ENCODE assay signal across 1 cellular context in the genomic region with DNA sequence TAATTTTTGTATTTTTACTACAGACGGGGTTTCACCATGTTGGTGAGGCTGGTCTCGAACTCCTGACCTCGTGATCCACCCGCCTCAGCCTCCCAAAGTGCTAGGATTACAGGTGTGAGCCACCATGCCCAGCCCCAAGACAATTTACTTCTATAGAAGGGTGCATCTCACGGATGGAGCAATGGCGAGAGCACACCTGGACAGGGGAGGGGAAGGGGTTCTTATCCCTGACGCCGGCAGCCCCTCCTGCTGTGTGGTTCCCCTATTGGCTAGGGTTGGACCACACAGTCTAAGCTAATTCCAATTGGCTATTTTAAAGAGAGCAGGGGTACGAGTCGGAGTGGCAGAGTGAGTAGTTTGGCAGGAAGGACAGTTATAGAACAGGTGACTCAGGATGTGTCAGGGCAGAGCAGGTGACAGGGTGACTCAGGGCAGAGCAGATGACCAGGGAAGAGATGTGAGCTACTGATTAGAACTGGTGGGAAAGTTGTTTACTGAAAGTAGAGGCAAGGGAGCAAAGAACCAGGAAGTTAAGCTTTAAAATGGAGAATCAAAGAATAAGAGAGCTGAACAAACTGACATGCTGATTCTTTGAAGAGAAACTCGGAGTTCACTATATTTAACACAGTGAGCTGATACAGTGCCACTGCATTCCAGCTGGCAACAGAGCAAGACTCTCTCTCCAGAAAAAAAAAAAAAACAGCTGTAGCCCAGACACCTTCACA.
TF ChIP-seq lines count a peak whose summit lies in the region.

No MANE protein-coding gene starts in this region.

TF ChIP-seq in HepG2, 621 proteins besides CTCF, POLR2A, EP300 and RAD21 (continued from another document and continues in another):
- TF ChIP-seq, protein P1, sequence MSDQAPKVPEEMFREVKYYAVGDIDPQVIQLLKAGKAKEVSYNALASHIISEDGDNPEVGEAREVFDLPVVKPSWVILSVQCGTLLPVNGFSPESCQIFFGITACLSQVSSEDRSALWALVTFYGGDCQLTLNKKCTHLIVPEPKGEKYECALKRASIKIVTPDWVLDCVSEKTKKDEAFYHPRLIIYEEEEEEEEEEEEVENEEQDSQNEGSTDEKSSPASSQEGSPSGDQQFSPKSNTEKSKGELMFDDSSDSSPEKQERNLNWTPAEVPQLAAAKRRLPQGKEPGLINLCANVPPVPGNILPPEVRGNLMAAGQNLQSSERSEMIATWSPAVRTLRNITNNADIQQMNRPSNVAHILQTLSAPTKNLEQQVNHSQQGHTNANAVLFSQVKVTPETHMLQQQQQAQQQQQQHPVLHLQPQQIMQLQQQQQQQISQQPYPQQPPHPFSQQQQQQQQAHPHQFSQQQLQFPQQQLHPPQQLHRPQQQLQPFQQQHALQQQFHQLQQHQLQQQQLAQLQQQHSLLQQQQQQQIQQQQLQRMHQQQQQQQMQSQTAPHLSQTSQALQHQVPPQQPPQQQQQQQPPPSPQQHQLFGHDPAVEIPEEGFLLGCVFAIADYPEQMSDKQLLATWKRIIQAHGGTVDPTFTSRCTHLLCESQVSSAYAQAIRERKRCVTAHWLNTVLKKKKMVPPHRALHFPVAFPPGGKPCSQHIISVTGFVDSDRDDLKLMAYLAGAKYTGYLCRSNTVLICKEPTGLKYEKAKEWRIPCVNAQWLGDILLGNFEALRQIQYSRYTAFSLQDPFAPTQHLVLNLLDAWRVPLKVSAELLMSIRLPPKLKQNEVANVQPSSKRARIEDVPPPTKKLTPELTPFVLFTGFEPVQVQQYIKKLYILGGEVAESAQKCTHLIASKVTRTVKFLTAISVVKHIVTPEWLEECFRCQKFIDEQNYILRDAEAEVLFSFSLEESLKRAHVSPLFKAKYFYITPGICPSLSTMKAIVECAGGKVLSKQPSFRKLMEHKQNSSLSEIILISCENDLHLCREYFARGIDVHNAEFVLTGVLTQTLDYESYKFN (CRISPR knock-in tag; conservative IDR thresholded peaks at IDR 0.05), result peak; percentile 60
- TF ChIP-seq FOSL2 (CRISPR knock-in tag; IDR thresholded peaks at IDR 0.05) (peak; percentile 94), ZBTB20 (CRISPR knock-in tag; IDR thresholded peaks at IDR 0.05; ENCODE audit: borderline replicate concordance, low read depth) (no peak), NCOA2 (CRISPR knock-in tag; IDR thresholded peaks at IDR 0.05) (no peak), HNRNPL (IDR thresholded peaks at IDR 0.05; ENCODE audit: low read depth, low read length) (no peak), ZNF431 (CRISPR knock-in tag; IDR thresholded peaks at IDR 0.05; ENCODE audit: borderline replicate concordance, low read depth) (no peak), MATR3 (CRISPR knock-in tag; IDR thresholded peaks at IDR 0.05) (no peak), KLF12 (CRISPR knock-in tag; IDR thresholded peaks at IDR 0.05; ENCODE audit: borderline replicate concordance) (no peak), ELF3 (CRISPR knock-in tag; IDR thresholded peaks at IDR 0.05) (peak; percentile 99), HDAC6 (IDR thresholded peaks at IDR 0.05; ENCODE audit: low read depth, low read length) (no peak), SIX4 (CRISPR knock-in tag; IDR thresholded peaks at IDR 0.05) (no peak), ZNF468 (CRISPR knock-in tag; IDR thresholded peaks at IDR 0.05) (no peak), ZNF350 (CRISPR knock-in tag; IDR thresholded peaks at IDR 0.05; ENCODE audit: borderline replicate concordance, low read depth) (no peak), PHF21A (CRISPR knock-in tag; IDR thresholded peaks at IDR 0.05) (0 out of 2 replicates have a peak, but pooled peaks have one; percentile 21), ZNF317 (CRISPR knock-in tag; IDR thresholded peaks at IDR 0.05) (no peak), RFX3 (CRISPR knock-in tag; IDR thresholded peaks at IDR 0.05) (no peak), ZFX (CRISPR knock-in tag; IDR thresholded peaks at IDR 0.05; ENCODE audit: low read depth) (no peak), CENPX (CRISPR knock-in tag; IDR thresholded peaks at IDR 0.05) (no peak), DNMT3B (CRISPR knock-in tag; conservative IDR thresholded peaks at IDR 0.05) (no peak), SP4 (CRISPR knock-in tag; IDR thresholded peaks at IDR 0.05) (no peak), STAG1 (CRISPR knock-in tag; IDR thresholded peaks at IDR 0.05) (no peak), ZNF558 (CRISPR knock-in tag; IDR thresholded peaks at IDR 0.05; ENCODE audit: borderline replicate concordance) (no peak), ATF7 (IDR thresholded peaks at IDR 0.05) (0 out of 2 replicates have a peak, but pooled peaks have one; percentile 12), ATF7 (CRISPR knock-in tag; IDR thresholded peaks at IDR 0.05) (no peak), EED (CRISPR knock-in tag; IDR thresholded peaks at IDR 0.05) (no peak), FOXK1 (CRISPR knock-in tag; IDR thresholded peaks at IDR 0.05; ENCODE audit: borderline replicate concordance, low read depth) (0 out of 2 replicates have a peak, but pooled peaks have one; percentile 36), FOXA3 (CRISPR knock-in tag; IDR thresholded peaks at IDR 0.05) (peak; percentile 63), HOXA3 (CRISPR knock-in tag; IDR thresholded peaks at IDR 0.05) (no peak), BORCS8-MEF2B (CRISPR knock-in tag; IDR thresholded peaks at IDR 0.05) (no peak), TBX3 (IDR thresholded peaks at IDR 0.05; ENCODE audit: borderline replicate concordance) (peak; percentile 63; the same call in 1 of the 2 replicates), MXI1 (IDR thresholded peaks at IDR 0.05; ENCODE audit: borderline replicate concordance, low read depth, low read length) (peak; percentile 37; the same call in 1 of the 3 replicates), KLF11 (CRISPR knock-in tag; IDR thresholded peaks at IDR 0.05) (no peak), ZNF619 (CRISPR knock-in tag; IDR thresholded peaks at IDR 0.05) (no peak), SPEN (CRISPR knock-in tag; IDR thresholded peaks at IDR 0.05; ENCODE audit: low read depth) (no peak), ZNF256 (CRISPR knock-in tag; conservative IDR thresholded peaks at IDR 0.05) (no peak), FOXP1 (IDR thresholded peaks at IDR 0.05) (0 out of 2 replicates have a peak, but pooled peaks have one; percentile 17), FOXP1 (CRISPR knock-in tag; IDR thresholded peaks at IDR 0.05) (0 out of 2 replicates have a peak, but pooled peaks have one; percentile 12), ZEB1 (IDR thresholded peaks at IDR 0.05; ENCODE audit: insufficient replicate concordance, low read depth) (peak; percentile 62)
- TF ChIP-seq, protein P2, sequence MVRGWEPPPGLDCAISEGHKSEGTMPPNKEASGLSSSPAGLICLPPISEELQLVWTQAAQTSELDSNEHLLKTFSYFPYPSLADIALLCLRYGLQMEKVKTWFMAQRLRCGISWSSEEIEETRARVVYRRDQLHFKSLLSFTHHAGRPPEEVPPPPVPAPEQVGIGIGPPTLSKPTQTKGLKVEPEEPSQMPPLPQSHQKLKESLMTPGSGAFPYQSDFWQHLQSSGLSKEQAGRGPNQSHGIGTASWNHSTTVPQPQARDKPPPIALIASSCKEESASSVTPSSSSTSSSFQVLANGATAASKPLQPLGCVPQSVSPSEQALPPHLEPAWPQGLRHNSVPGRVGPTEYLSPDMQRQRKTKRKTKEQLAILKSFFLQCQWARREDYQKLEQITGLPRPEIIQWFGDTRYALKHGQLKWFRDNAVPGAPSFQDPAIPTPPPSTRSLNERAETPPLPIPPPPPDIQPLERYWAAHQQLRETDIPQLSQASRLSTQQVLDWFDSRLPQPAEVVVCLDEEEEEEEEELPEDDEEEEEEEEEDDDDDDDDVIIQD (CRISPR knock-in tag; IDR thresholded peaks at IDR 0.05; ENCODE audit: low read depth), result peak; percentile 31; the same call in 1 of the 2 replicates
- TF ChIP-seq, protein P3, sequence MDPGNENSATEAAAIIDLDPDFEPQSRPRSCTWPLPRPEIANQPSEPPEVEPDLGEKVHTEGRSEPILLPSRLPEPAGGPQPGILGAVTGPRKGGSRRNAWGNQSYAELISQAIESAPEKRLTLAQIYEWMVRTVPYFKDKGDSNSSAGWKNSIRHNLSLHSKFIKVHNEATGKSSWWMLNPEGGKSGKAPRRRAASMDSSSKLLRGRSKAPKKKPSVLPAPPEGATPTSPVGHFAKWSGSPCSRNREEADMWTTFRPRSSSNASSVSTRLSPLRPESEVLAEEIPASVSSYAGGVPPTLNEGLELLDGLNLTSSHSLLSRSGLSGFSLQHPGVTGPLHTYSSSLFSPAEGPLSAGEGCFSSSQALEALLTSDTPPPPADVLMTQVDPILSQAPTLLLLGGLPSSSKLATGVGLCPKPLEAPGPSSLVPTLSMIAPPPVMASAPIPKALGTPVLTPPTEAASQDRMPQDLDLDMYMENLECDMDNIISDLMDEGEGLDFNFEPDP (CRISPR knock-in tag; conservative IDR thresholded peaks at IDR 0.05), result no peak
- TF ChIP-seq, protein P4, sequence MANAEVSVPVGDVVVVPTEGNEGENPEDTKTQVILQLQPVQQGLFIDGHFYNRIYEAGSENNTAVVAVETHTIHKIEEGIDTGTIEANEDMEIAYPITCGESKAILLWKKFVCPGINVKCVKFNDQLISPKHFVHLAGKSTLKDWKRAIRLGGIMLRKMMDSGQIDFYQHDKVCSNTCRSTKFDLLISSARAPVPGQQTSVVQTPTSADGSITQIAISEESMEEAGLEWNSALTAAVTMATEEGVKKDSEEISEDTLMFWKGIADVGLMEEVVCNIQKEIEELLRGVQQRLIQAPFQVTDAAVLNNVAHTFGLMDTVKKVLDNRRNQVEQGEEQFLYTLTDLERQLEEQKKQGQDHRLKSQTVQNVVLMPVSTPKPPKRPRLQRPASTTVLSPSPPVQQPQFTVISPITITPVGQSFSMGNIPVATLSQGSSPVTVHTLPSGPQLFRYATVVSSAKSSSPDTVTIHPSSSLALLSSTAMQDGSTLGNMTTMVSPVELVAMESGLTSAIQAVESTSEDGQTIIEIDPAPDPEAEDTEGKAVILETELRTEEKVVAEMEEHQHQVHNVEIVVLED (CRISPR knock-in tag; IDR thresholded peaks at IDR 0.05; ENCODE audit: borderline replicate concordance), result no peak
- TF ChIP-seq, protein P5, sequence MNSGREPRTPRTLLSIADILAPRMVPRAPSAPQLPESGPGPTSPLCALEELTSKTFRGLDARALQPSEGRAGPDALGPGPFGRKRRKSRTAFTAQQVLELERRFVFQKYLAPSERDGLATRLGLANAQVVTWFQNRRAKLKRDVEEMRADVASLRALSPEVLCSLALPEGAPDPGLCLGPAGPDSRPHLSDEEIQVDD (CRISPR knock-in tag; IDR thresholded peaks at IDR 0.05; ENCODE audit: borderline replicate concordance), result no peak
- TF ChIP-seq, protein P6, sequence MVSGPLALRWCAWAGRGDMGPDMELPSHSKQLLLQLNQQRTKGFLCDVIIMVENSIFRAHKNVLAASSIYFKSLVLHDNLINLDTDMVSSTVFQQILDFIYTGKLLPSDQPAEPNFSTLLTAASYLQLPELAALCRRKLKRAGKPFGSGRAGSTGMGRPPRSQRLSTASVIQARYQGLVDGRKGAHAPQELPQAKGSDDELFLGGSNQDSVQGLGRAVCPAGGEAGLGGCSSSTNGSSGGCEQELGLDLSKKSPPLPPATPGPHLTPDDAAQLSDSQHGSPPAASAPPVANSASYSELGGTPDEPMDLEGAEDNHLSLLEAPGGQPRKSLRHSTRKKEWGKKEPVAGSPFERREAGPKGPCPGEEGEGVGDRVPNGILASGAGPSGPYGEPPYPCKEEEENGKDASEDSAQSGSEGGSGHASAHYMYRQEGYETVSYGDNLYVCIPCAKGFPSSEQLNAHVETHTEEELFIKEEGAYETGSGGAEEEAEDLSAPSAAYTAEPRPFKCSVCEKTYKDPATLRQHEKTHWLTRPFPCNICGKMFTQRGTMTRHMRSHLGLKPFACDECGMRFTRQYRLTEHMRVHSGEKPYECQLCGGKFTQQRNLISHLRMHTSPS (CRISPR knock-in tag; IDR thresholded peaks at IDR 0.05; ENCODE audit: low read depth), result no peak
- TF ChIP-seq, protein P7, sequence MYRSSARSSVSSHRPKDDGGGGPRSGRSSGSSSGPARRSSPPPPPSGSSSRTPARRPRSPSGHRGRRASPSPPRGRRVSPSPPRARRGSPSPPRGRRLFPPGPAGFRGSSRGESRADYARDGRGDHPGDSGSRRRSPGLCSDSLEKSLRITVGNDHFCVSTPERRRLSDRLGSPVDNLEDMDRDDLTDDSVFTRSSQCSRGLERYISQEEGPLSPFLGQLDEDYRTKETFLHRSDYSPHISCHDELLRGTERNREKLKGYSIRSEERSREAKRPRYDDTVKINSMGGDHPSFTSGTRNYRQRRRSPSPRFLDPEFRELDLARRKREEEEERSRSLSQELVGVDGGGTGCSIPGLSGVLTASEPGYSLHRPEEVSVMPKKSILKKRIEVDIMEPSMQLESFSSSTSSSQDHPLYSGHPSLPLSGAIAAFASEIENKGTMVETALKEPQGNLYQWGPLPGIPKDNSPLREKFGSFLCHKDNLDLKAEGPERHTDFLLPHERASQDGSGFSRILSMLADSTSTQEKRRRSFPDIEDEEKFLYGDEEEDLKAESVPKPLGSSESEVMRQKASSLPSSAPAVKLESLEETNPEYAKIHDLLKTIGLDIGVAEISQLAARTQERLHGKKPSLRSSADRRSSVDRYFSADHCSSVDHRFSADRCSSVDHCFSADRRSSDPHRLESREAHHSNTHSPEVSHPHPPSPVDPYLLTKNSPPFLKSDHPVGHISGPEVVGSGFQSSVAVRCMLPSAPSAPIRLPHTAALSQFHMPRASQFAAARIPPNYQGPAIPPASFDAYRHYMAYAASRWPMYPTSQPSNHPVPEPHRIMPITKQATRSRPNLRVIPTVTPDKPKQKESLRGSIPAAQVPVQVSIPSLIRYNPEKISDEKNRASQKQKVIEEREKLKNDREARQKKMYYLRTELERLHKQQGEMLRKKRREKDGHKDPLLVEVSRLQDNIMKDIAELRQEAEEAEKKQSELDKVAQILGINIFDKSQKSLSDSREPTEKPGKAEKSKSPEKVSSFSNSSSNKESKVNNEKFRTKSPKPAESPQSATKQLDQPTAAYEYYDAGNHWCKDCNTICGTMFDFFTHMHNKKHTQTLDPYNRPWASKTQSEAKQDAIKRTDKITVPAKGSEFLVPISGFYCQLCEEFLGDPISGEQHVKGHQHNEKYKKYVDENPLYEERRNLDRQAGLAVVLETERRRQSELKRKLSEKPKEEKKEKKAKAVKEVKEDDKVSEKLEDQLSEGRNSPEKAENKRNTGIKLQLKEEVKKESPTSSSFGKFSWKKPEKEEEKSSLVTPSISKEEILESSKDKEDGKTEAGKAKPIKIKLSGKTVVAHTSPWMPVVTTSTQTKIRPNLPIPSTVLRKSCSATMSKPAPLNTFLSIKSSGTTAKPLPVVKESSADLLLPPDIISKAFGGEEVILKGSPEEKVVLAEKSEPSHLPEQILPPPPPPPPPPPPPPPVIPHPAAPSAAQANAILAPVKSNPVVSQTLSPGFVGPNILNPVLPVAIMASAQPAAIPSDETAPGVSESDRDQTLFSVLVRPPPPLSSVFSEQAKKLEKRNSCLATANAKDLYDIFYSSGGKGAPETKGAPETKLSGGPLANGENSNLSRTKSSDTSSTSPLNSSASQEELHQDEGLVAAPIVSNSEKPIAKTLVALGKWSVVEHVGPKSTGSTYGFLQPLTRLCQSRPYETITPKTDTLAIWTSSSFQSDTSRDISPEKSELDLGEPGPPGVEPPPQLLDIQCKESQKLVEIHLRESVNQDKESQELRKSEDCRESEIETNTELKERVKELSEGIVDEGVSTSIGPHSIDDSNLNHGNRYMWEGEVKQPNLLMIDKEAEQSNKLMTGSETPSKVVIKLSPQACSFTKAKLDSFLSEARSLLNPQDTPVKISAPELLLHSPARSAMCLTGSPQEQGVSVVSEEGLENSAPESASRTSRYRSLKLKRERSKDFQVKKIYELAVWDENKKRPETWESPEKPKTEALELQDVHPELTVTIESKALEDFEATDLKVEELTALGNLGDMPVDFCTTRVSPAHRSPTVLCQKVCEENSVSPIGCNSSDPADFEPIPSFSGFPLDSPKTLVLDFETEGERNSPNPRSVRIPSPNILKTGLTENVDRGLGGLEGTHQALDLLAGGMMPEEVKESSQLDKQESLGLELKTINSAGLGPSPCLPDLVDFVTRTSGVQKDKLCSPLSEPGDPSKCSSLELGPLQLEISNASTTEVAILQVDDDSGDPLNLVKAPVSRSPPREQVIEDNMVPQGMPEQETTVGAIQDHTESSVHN (CRISPR knock-in tag; IDR thresholded peaks at IDR 0.05), result no peak
- TF ChIP-seq, protein P8, sequence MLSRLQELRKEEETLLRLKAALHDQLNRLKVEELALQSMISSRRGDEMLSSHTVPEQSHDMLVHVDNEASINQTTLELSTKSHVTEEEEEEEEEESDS (CRISPR knock-in tag; IDR thresholded peaks at IDR 0.05; ENCODE audit: borderline replicate concordance), result no peak
